1 cellular context compared by ENCODE assay signal in genomic region chr10:21372651-21373410, GRCh38.
A peak's percentile ranks its signal among the peaks of the same experiment; 100 is the strongest.
TF ChIP-seq lines count a peak whose summit lies in the region.

No MANE protein-coding gene starts in this region.

TF ChIP-seq in IMR-90, 13 proteins besides CTCF, POLR2A, EP300 and RAD21 (continued from another document):
- TF ChIP-seq USF2 (IDR thresholded peaks at IDR 0.05; ENCODE audit: low read depth, low read length) (peak; percentile 47; the same call in 1 of the 2 replicates), BHLHE40 (IDR thresholded peaks at IDR 0.05; ENCODE audit: low read depth, low read length) (peak; percentile 38; the same call in 1 of the 2 replicates)
